In the genomic region with DNA sequence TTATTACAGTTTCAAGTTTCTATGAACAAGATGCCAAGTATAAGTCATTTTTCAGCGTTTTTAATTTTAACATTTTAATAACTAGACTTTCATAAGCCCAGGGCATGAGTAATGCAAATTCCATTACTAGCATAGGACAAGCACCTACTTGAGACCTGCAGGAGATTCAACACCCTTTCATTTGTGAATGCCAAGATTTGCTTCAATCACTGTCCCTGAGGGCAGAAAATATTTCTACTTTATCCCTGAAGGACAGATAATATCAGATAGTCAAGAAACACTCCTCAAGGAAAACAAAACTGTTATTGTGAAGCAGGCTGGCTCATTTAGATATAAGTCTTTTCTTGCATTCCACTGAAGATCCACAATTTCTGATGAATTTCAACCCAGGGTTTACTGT, we compare ENCODE assay signal across 15 cellular contexts. TPM values are rescaled to one million over a fixed set of nuclear protein-coding genes. Genes with fewer than 3 reads are reported as not detected.
A peak's percentile ranks its signal among the peaks of the same experiment; 100 is the strongest.
DNase-seq lines count a peak whose midpoint lies in the region; ATAC-seq and TF ChIP-seq lines count a peak whose summit lies in the region.
"Had no signal": no experiment of that assay in that cellular context is flagged by ENCODE, and none has a peak within 500 bp of the region (broad histone marks: within the 10 kb centered on the region; RNA-seq: fewer than 3 reads in every experiment).

No MANE protein-coding gene starts in this region.

- POLR2A ChIA-PET in MCF 10A (lab: Yijun Ruan, JAX), result interaction anchor here (0.8 to 4.2 kb wide), 11 partner anchors 9 to 444 kb away, joined by 3 to 67 read pairs (median 5); no protein-coding TSS in a partner anchor

- H3K9me3 Mint-ChIP-seq in MCF 10A (ENCODE audit: unreplicated experiment), result no peaks in the 10 kb centered on the region

- no peaks in the 10 kb centered on the region for H3F3A ChIP-seq in smooth muscle cell (ENCODE audit: low read depth)

- H3K4me1 ChIP-seq in left lung (peaks cover 0 to 7% of the 10 kb centered on the region in 2 donors), smooth muscle cell (ENCODE audit: low read depth) (no peaks in the 10 kb centered on the region)

- peak overlapping the region; percentile 57 for H3K4me3 Mint-ChIP-seq in MCF 10A (ENCODE audit: unreplicated experiment)
- H3K4me3 Mint-ChIP-seq: CD14-positive monocyte had no signal

- H3K9ac ChIP-seq in smooth muscle cell (ENCODE audit: low read depth), result peak overlapping the region; percentile 76

- CTCF ChIA-PET in MCF 10A (lab: Yijun Ruan, JAX), result interaction anchor here (0.9 to 4.3 kb wide), 7 partner anchors 10 to 174 kb away, joined by 3 to 73 read pairs (median 5); no protein-coding TSS in a partner anchor

- H3K9me3 ChIP-seq in left lung, result peaks cover 0 to 22% of the 10 kb centered on the region in 2 donors
- H3K9me3 ChIP-seq in smooth muscle cell (replicated peaks; ENCODE audit: low read depth), result no peaks in the 10 kb centered on the region

- H3K27ac ChIP-seq in left lung (peak overlapping the region; percentile 44 to 61), smooth muscle cell (ENCODE audit: low read depth) (peak overlapping the region; percentile 86)
- H3K27ac ChIP-seq: WERI-Rb-1 had no signal

- DNase-seq in SIG-M5 treated with dmso at 0.1 percent for 504 hours (lab: John Stamatoyannopoulos, UW; ENCODE audit: unreplicated experiment) (peak; percentile 9), SIG-M5 (lab: John Stamatoyannopoulos, UW) (no peak), MCF 10A (ENCODE audit: unreplicated experiment) (peak; percentile 72), left lung (no peak), smooth muscle cell (lab: John Stamatoyannopoulos, UW; ENCODE audit: unreplicated experiment) (no peak), middle frontal gyrus (ENCODE audit: extremely low spot score, low spot score) (no peak), GDM1 (lab: John Stamatoyannopoulos, UW) (no peak)
- DNase-seq: activated effector memory CD4-positive, alpha-beta T cell treated with anti-CD3 and anti-CD28 coated beads, Interleukin-2, amount 50 U/mL, for 16 hours; DND-41; H7; NCI-H1417; stimulated activated CD4-positive, alpha-beta T cell treated with anti-CD3 and anti-CD28 coated beads, Interleukin-15, amount 100 ng/mL, for 24 hours had no signal

- no peak overlapping the region for H2AFZ ChIP-seq in smooth muscle cell (ENCODE audit: low read depth)

- 75% methylated on average over 1 of the region's 1 CpG for whole genome bisulfite sequencing in smooth muscle cell (ENCODE audit: low lambda C conversion rate)

- BruUV-seq in MCF 10A (replicated peaks; lab: Mats Ljungman, UMichigan), result no TSS peak

- H3K4me1 Mint-ChIP-seq in MCF 10A (ENCODE audit: insufficient read depth, unreplicated experiment), result peaks cover 16% of the 10 kb centered on the region

- no peaks in the 10 kb centered on the region for H4K20me1 ChIP-seq in smooth muscle cell (ENCODE audit: low read depth)

- no peaks in the 10 kb centered on the region for H3K27me3 Mint-ChIP-seq in MCF 10A (ENCODE audit: insufficient read depth, unreplicated experiment)

- H3K27me3 ChIP-seq in left lung (no peaks in the 10 kb centered on the region), smooth muscle cell (ENCODE audit: low read depth) (no peaks in the 10 kb centered on the region)

- ATAC-seq in left lung, result peak; percentile 76
- ATAC-seq in HG03460 (IDR thresholded peaks at IDR 0.05; ENCODE audit: unreplicated experiment), result no peak

- H3K27ac Mint-ChIP-seq in MCF 10A (ENCODE audit: low read depth, unreplicated experiment), result peak overlapping the region; percentile 96
- H3K27ac Mint-ChIP-seq: CD14-positive monocyte had no signal

- TF ChIP-seq CTCF in MCF 10A (IDR thresholded peaks at IDR 0.05; ENCODE audit: unreplicated experiment) (no peak), left lung (IDR thresholded peaks at IDR 0.05) (no peak), smooth muscle cell (IDR thresholded peaks at IDR 0.05; ENCODE audit: borderline replicate concordance, insufficient read depth, poor library complexity, severe bottlenecking) (no peak)

- H3K36me3 Mint-ChIP-seq in MCF 10A (ENCODE audit: insufficient read depth, unreplicated experiment), result no peaks in the 10 kb centered on the region
- H3K36me3 Mint-ChIP-seq: CD14-positive monocyte had no signal

- H3K4me2 ChIP-seq in smooth muscle cell, result no peak overlapping the region

- no peaks in the 10 kb centered on the region for H3K36me3 ChIP-seq in left lung
- H3K36me3 ChIP-seq in smooth muscle cell (ENCODE audit: low read depth), result no peaks in the 10 kb centered on the region
- H3K36me3 ChIP-seq: WERI-Rb-1 had no signal

- H3K4me3 ChIP-seq in left lung (no peak overlapping the region), smooth muscle cell (no peak overlapping the region)

- intact Hi-C loops in MCF 10A (cut with micrococcal nuclease) (no loop called here), left lung (cut with DNase I) (no loop called here)

- no peaks in the 10 kb centered on the region for H3K79me2 ChIP-seq in smooth muscle cell (ENCODE audit: low read depth)

RNA-seq across cellular contexts. Expression of gene ZNF622, which starts 27.7 kb away (rescaled TPM):
- total RNA-seq in MCF 10A (2022) (34.0 and 34.1 TPM in 2 replicates), left lung (10 to 100 TPM; 24.2 to 29.5 TPM), smooth muscle cell (38.0 and 40.7 TPM in 2 replicates)
- 65.3 and 68.0 TPM in 2 replicates for polyA plus RNA-seq in smooth muscle cell

Comparison
In these comparisons a context has a peak if more than half of its experiments do, and no peak if none do; other contexts are left out.
1. DNase-seq: peak in SIG-M5 treated with dmso at 0.1 percent for 504 hours (single experiment) and MCF 10A (single experiment); none in SIG-M5 (single experiment), left lung (0 of 2), smooth muscle cell (single experiment), middle frontal gyrus (single experiment) and GDM1 (single experiment).